8 cellular contexts compared by ENCODE assay signal in genomic region chr11:18721576-18722292, GRCh38. TPM values are rescaled to one million over a fixed set of nuclear protein-coding genes. Genes with fewer than 3 reads are reported as not detected.
DNase-seq lines count a peak whose midpoint lies in the region; ATAC-seq, FAIRE-seq and TF ChIP-seq lines count a peak whose summit lies in the region.

No MANE protein-coding gene starts in this region.

- H3K4me1 ChIP-seq in ACC112 (ENCODE audit: control insufficient read depth, insufficient read depth, low read length, unreplicated experiment), result no peaks in the 10 kb centered on the region
- peaks cover 7% of the 10 kb centered on the region for H3K4me1 ChIP-seq in endothelial cell of umbilical vein (ENCODE audit: control insufficient read depth, extremely low read depth, insufficient read depth, low read length)
- H3K4me1 ChIP-seq in muscle layer of duodenum (ENCODE audit: control insufficient read depth in 1 of 2, insufficient read depth in 2 of 2, low read length in 2 of 2), result no peaks in the 10 kb centered on the region
- peaks cover 9 to 19% (median 17%) of the 10 kb centered on the region in 4 donors for H3K4me1 ChIP-seq in transverse colon

- no peaks in the 10 kb centered on the region for H3K9me3 ChIP-seq in endothelial cell of umbilical vein (replicated peaks; ENCODE audit: control insufficient read depth, insufficient read depth, low read length)
- no peaks in the 10 kb centered on the region for H3K9me3 ChIP-seq in muscle layer of duodenum (ENCODE audit: control insufficient read depth in 1 of 2, low read length in 2 of 2)
- H3K9me3 ChIP-seq in transverse colon, result no peaks in the 10 kb centered on the region

- in situ Hi-C loops in transverse colon (cut with MboI; ENCODE audit: low pct_ligation_motif_present in 1 of 4, low pct_unique_long_range_greater_than_20kb in 1 of 4, low sequenced_read_pairs in 3 of 4), result no loop called here

- no peaks in the 10 kb centered on the region for H4K20me1 ChIP-seq in endothelial cell of umbilical vein (replicated peaks; ENCODE audit: control insufficient read depth, extremely low read depth, insufficient read depth, low read length)

- H3K4me3 ChIP-seq in ACC112 (ENCODE audit: low read depth, low read length), result peak overlapping the region; percentile 81
- peak overlapping the region; percentile 40 to 61 (median 60) for H3K4me3 ChIP-seq in endothelial cell of umbilical vein (replicated peaks in 1 of 3; ENCODE audit: insufficient read depth in 1 of 3, low read depth in 1 of 3, low read length in 3 of 3)
- peak overlapping the region; percentile 70 to 80 for H3K4me3 ChIP-seq in muscle layer of duodenum (ENCODE audit: low read depth in 1 of 2, low read length in 2 of 2)
- peak overlapping the region; percentile 42 to 65 (median 54) for H3K4me3 ChIP-seq in transverse colon

- POLR2A ChIA-PET in activated CD8-positive, alpha-beta T cell treated with anti-CD3 and anti-CD28 coated beads, Interleukin-2, amount 10 ng/mL, durations not matched to agents 7 days and 5 days (lab: Charles Lee), result interaction anchor here (1.6 kb wide), 1 partner anchor 195 kb away, joined by 6 read pairs; the partner anchor contains the start of gene TSG101
- POLR2A ChIA-PET in endothelial cell of umbilical vein (lab: Charles Lee), result no interaction called here

- H3K79me2 ChIP-seq in ACC112 (ENCODE audit: control insufficient read depth, insufficient read depth, low read length, unreplicated experiment), result no peaks in the 10 kb centered on the region
- no peaks in the 10 kb centered on the region for H3K79me2 ChIP-seq in endothelial cell of umbilical vein (ENCODE audit: control insufficient read depth, insufficient read depth, low read length)

- H3K9me3 Mint-ChIP-seq in activated CD8-positive, alpha-beta T cell treated with anti-CD3 and anti-CD28 coated beads, Interleukin-2, amount 10 ng/mL, durations not matched to agents 7 days and 5 days (ENCODE audit: insufficient read depth), result no peaks in the 10 kb centered on the region

- CTCF ChIA-PET in activated CD8-positive, alpha-beta T cell treated with anti-CD3 and anti-CD28 coated beads, Interleukin-2, amount 10 ng/mL, durations not matched to agents 7 days and 5 days (lab: Charles Lee), result interaction anchor here (0.6 to 3.9 kb wide), 59 partner anchors 8 to 674 kb away, joined by 3 to 42 read pairs (median 4); partner anchors contain the start of genes SAAL1, SPTY2D1, TMEM86A and TSG101
- CTCF ChIA-PET in endothelial cell of umbilical vein (lab: Charles Lee), result interaction anchor here (0.6 to 3.2 kb wide), 42 partner anchors 9 to 990 kb away, joined by 3 to 43 read pairs (median 5); partner anchors contain the start of genes SAAL1 and TMEM86A

- peak; percentile 81 for FAIRE-seq in GM12891 (lab: Jason Lieb, UNC)
- peak; percentile 93 for FAIRE-seq in endothelial cell of umbilical vein (lab: Jason Lieb, UNC)

- intact Hi-C loops in endothelial cell of umbilical vein (cut with micrococcal nuclease), result loop anchor here (1.0 to 5.0 kb wide), 5 partner anchors 15 to 325 kb away; partner anchors contain the start of gene TMEM86A
- intact Hi-C loops in transverse colon (cut with DNase I; ENCODE audit: low total_unique reads), result no loop called here

- no peak for TF ChIP-seq POLR2A in GM12891 (IDR thresholded peaks at IDR 0.05; ENCODE audit: low read depth, low read length)
- TF ChIP-seq POLR2A in endothelial cell of umbilical vein (IDR thresholded peaks at IDR 0.05; ENCODE audit: low read depth, low read length), result no peak
- no peak for TF ChIP-seq POLR2A in transverse colon (IDR thresholded peaks at IDR 0.05)

- H3K9ac ChIP-seq in endothelial cell of umbilical vein (replicated peaks; ENCODE audit: extremely low read depth, insufficient read depth, low read length), result peak overlapping the region; percentile 12

- peak; percentile 61 for DNase-seq in GM12891 (ENCODE audit: insufficient read length, low spot score)
- peak; percentile 7 for DNase-seq in NCI-H2196 treated with DMSO at 0.1 percent for 48 hours (lab: John Stamatoyannopoulos, UW; ENCODE audit: unreplicated experiment)
- peak; percentile 66 for DNase-seq in activated CD8-positive, alpha-beta T cell treated with anti-CD3 and anti-CD28 coated beads, Interleukin-2, amount 10 ng/mL, durations not matched to agents 7 days and 5 days
- DNase-seq in endothelial cell of umbilical vein (ENCODE audit: low read depth, low spot score), result peak; percentile 51
- peak; percentile 57 for DNase-seq in transverse colon

- peak; percentile 73 to 82 for TF ChIP-seq CTCF in endothelial cell of umbilical vein (IDR thresholded peaks at IDR 0.05; ENCODE audit: extremely low read depth in 1 of 2, insufficient read depth in 1 of 2, low read depth in 1 of 2, low read length in 2 of 2)
- peak; percentile 77 to 87 (median 84) for TF ChIP-seq CTCF in transverse colon (IDR thresholded peaks at IDR 0.05)

- no peaks in the 10 kb centered on the region for H3K36me3 Mint-ChIP-seq in activated CD8-positive, alpha-beta T cell treated with anti-CD3 and anti-CD28 coated beads, Interleukin-2, amount 10 ng/mL, durations not matched to agents 7 days and 5 days (ENCODE audit: low read depth)

- H3K27me3 ChIP-seq in ACC112 (ENCODE audit: insufficient read depth, low read length), result peaks cover 17% of the 10 kb centered on the region
- peaks cover 0 to 3% of the 10 kb centered on the region in 2 experiments for H3K27me3 ChIP-seq in endothelial cell of umbilical vein (ENCODE audit: control insufficient read depth in 2 of 2, insufficient read depth in 2 of 2, low read length in 2 of 2)
- no peaks in the 10 kb centered on the region for H3K27me3 ChIP-seq in muscle layer of duodenum (ENCODE audit: low read depth, low read length)
- no peaks in the 10 kb centered on the region for H3K27me3 ChIP-seq in transverse colon

- H3K36me3 ChIP-seq in ACC112 (ENCODE audit: insufficient read depth, low read length), result no peaks in the 10 kb centered on the region
- H3K36me3 ChIP-seq in endothelial cell of umbilical vein (ENCODE audit: control insufficient read depth in 2 of 2, extremely low read depth in 1 of 2, insufficient read depth in 2 of 2, low read length in 2 of 2), result no peaks in the 10 kb centered on the region
- no peaks in the 10 kb centered on the region for H3K36me3 ChIP-seq in muscle layer of duodenum (ENCODE audit: control insufficient read depth in 1 of 2, insufficient read depth in 2 of 2, low read length in 2 of 2)
- H3K36me3 ChIP-seq in transverse colon, result no peaks in the 10 kb centered on the region

- H3K4me1 Mint-ChIP-seq in activated CD8-positive, alpha-beta T cell treated with anti-CD3 and anti-CD28 coated beads, Interleukin-2, amount 10 ng/mL, durations not matched to agents 7 days and 5 days (ENCODE audit: low read depth), result peaks cover 12% of the 10 kb centered on the region

- peak; percentile 66 for ATAC-seq in HG02840 (IDR thresholded peaks at IDR 0.05; ENCODE audit: low FRiP score, unreplicated experiment)
- ATAC-seq in activated CD8-positive, alpha-beta T cell treated with anti-CD3 and anti-CD28 coated beads, Interleukin-2, amount 10 ng/mL, durations not matched to agents 7 days and 5 days, result peak; percentile 56

- peak overlapping the region; percentile 79 for H3K4me3 Mint-ChIP-seq in activated CD8-positive, alpha-beta T cell treated with anti-CD3 and anti-CD28 coated beads, Interleukin-2, amount 10 ng/mL, durations not matched to agents 7 days and 5 days

- peak overlapping the region; percentile 18 for H3K27ac Mint-ChIP-seq in activated CD8-positive, alpha-beta T cell treated with anti-CD3 and anti-CD28 coated beads, Interleukin-2, amount 10 ng/mL, durations not matched to agents 7 days and 5 days

- no peak overlapping the region for H3K27ac ChIP-seq in ACC112 (ENCODE audit: low read depth, low read length)
- H3K27ac ChIP-seq in endothelial cell of umbilical vein (ENCODE audit: insufficient read depth, low read depth, low read length), result no peak overlapping the region
- H3K27ac ChIP-seq in muscle layer of duodenum (ENCODE audit: low read length), result peak overlapping the region; percentile 1
- peak overlapping the region; percentile 42 to 77 (median 57) for H3K27ac ChIP-seq in transverse colon

- BruUV-seq in endothelial cell of umbilical vein (replicated peaks; lab: Mats Ljungman, UMichigan), result TSS peak; percentile 80

- H3K9me1 ChIP-seq in endothelial cell of umbilical vein (replicated peaks; ENCODE audit: control insufficient read depth, extremely low read depth, insufficient read depth, low read length), result no peaks in the 10 kb centered on the region

- whole genome bisulfite sequencing in transverse colon (ENCODE audit: low coverage in 1 of 2), 2 donors, result 2% methylated on average over 35 of the region's 35 CpGs; no CpG with 5 or more reads in 1 of the 2 donors

- TF ChIP-seq EP300 in transverse colon (IDR thresholded peaks at IDR 0.05; ENCODE audit: low read depth), result no peak

- H3K27me3 Mint-ChIP-seq in activated CD8-positive, alpha-beta T cell treated with anti-CD3 and anti-CD28 coated beads, Interleukin-2, amount 10 ng/mL, durations not matched to agents 7 days and 5 days (ENCODE audit: low read depth), result peaks cover 15% of the 10 kb centered on the region

- dilution Hi-C loops in endothelial cell of umbilical vein (cut with MboI; ENCODE audit: extremely low pct_ligation_motif_present, low sequenced_read_pairs), result no loop called here

- H2AFZ ChIP-seq in ACC112 (ENCODE audit: low read length, unreplicated experiment) (peak overlapping the region; percentile 98), endothelial cell of umbilical vein (ENCODE audit: low read depth, low read length) (peak overlapping the region; percentile 87)

- peak overlapping the region; percentile 60 for H3K4me2 ChIP-seq in endothelial cell of umbilical vein (ENCODE audit: insufficient read depth, low read length)

RNA-seq across cellular contexts. Expression of gene IGSF22, which starts 4.3 kb away (rescaled TPM):
- polyA plus RNA-seq in GM12891 (2012; ENCODE audit: low read depth, missing spikeins), result 0.27 TPM
- total RNA-seq in activated CD8-positive, alpha-beta T cell treated with anti-CD3 and anti-CD28 coated beads, Interleukin-2, amount 10 ng/mL, durations not matched to agents 7 days and 5 days, result not detected
- total RNA-seq in endothelial cell of umbilical vein, result not detected in 2 replicates
- polyA plus RNA-seq in endothelial cell of umbilical vein, result not detected in 2 replicates
- 0.01 TPM in 1 of 2 replicates, not detected in the other for polyA plus RNA-seq in endothelial cell of umbilical vein (2011; cell fraction: cytosol; rRNA removed)
- 0.15 and 0.17 TPM in 2 replicates for polyA plus RNA-seq in endothelial cell of umbilical vein (2011; cell fraction: nucleus; rRNA removed)
- polyA plus RNA-seq in endothelial cell of umbilical vein (2012), result not detected in 2 replicates
- polyA minus RNA-seq in endothelial cell of umbilical vein, result not detected in 2 replicates
- not detected for polyA minus RNA-seq in endothelial cell of umbilical vein (2011; cell fraction: cytosol; rRNA and poly(A)+ RNA removed)
- polyA minus RNA-seq in endothelial cell of umbilical vein (2011; cell fraction: nucleus; rRNA and poly(A)+ RNA removed), result not detected in 2 replicates
- under 1 TPM in 1 of 4 donors, not detected in 3; 0.16 TPM for total RNA-seq in transverse colon

RNA-seq across cellular contexts. Expression of gene TMEM86A, which starts 23.2 kb away (rescaled TPM):
- polyA plus RNA-seq in GM12891 (2012; ENCODE audit: low read depth, missing spikeins), result 0.04 TPM
- total RNA-seq in activated CD8-positive, alpha-beta T cell treated with anti-CD3 and anti-CD28 coated beads, Interleukin-2, amount 10 ng/mL, durations not matched to agents 7 days and 5 days, result under 1 TPM; 0.26 to 0.52 TPM
- total RNA-seq in endothelial cell of umbilical vein, result 2.5 and 2.6 TPM in 2 replicates
- polyA plus RNA-seq in endothelial cell of umbilical vein, result 2.1 and 3.8 TPM in 2 replicates
- polyA plus RNA-seq in endothelial cell of umbilical vein (2011; cell fraction: cytosol; rRNA removed), result 1.2 and 1.3 TPM in 2 replicates
- polyA plus RNA-seq in endothelial cell of umbilical vein (2011; cell fraction: nucleus; rRNA removed), result 1.4 and 2.0 TPM in 2 replicates
- 2.2 and 3.1 TPM in 2 replicates for polyA plus RNA-seq in endothelial cell of umbilical vein (2012)
- 4.4 and 5.8 TPM in 2 replicates for polyA minus RNA-seq in endothelial cell of umbilical vein
- polyA minus RNA-seq in endothelial cell of umbilical vein (2011; cell fraction: cytosol; rRNA and poly(A)+ RNA removed), result not detected
- 4.3 and 4.9 TPM in 2 replicates for polyA minus RNA-seq in endothelial cell of umbilical vein (2011; cell fraction: nucleus; rRNA and poly(A)+ RNA removed)
- total RNA-seq in transverse colon, result 1 to 10 TPM; 2.6 to 4.9 (median 3.6) TPM

Comparison
In these comparisons a context has a peak if more than half of its experiments do, and no peak if none do; other contexts are left out.
1. H3K27ac ChIP-seq: peak in muscle layer of duodenum (single experiment) and transverse colon (4 of 4); none in ACC112 (single experiment) and endothelial cell of umbilical vein (single experiment).
2. DNase-seq: peak in every context shown above with its lines; median percentile 66 in activated CD8-positive, alpha-beta T cell treated with anti-CD3 and anti-CD28 coated beads, Interleukin-2, amount 10 ng/mL, durations not matched to agents 7 days and 5 days; 61 in GM12891; 57 in transverse colon; 51 in endothelial cell of umbilical vein; 7 in NCI-H2196 treated with DMSO at 0.1 percent for 48 hours.
3. Peak in every context shown above with its lines, with median percentiles within 50 percentile points of each other: H3K4me3 ChIP-seq.